9 cellular contexts compared by ENCODE assay signal in the genomic region with DNA sequence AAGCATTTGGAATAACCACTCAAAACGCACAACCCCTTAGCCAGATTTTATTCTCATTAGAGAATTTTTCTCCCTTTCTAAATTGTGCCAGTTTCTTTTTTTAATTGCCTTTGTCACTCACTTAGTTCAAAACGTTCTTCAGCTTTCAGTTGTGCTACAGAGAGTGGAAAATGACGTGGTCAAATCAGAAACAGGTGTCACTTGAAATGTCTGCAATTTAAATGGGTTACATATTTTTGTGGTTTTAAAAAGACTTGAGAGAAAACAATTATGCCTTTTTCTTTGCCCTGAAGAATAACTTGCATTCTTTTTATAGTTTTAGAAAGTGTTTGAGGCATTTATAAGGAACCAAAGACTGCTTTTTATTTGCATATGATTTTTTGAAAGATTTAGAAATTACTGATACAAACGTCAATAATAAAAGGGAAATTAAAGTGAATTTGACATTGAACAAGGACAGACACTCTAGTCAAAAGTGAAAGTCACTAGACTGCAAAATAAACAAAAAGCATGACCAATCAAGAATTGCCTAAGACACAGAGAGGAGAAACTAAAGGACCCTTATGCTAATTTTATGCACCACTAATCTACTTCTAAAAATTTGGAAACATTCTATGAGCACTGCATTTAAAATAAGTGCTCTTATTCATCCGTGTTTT.
DNase-seq lines count a peak whose midpoint lies in the region; ATAC-seq, FAIRE-seq and TF ChIP-seq lines count a peak whose summit lies in the region.
"Had no signal": no experiment of that assay in that cellular context is flagged by ENCODE, and none has a peak within 500 bp of the region (broad histone marks: within the 10 kb centered on the region; RNA-seq: fewer than 3 reads in every experiment).

No MANE protein-coding gene starts in this region.

- H3K27me3 ChIP-seq in brain microvascular endothelial cell (replicated peaks) (no peaks in the 10 kb centered on the region), small intestine (ENCODE audit: control insufficient read depth in 2 of 2, insufficient read depth in 2 of 2, low read length in 2 of 2) (no peaks in the 10 kb centered on the region)
- no peaks in the 10 kb centered on the region for H3K27me3 ChIP-seq in CD4-positive, alpha-beta memory T cell (ENCODE audit: insufficient read depth, low read length)

- no peaks in the 10 kb centered on the region for H3K36me3 ChIP-seq in brain microvascular endothelial cell (replicated peaks)
- H3K36me3 ChIP-seq in small intestine (ENCODE audit: control insufficient read depth in 2 of 2, insufficient read depth in 2 of 2, low read length in 2 of 2), result no peaks in the 10 kb centered on the region
- no peaks in the 10 kb centered on the region for H3K36me3 ChIP-seq in CD4-positive, alpha-beta memory T cell (ENCODE audit: insufficient read depth, low read length)

- H3K9me3 ChIP-seq in small intestine (ENCODE audit: control insufficient read depth, low read depth), result no peaks in the 10 kb centered on the region
- H3K9me3 ChIP-seq in CD4-positive, alpha-beta memory T cell (ENCODE audit: control insufficient read depth in 1 of 2, low read length in 2 of 2), result no peaks in the 10 kb centered on the region

- H3K4me3 Mint-ChIP-seq in CD4-positive, alpha-beta memory T cell, result peak overlapping the region in 1 of 8 donors; percentile 14
- H3K4me3 Mint-ChIP-seq: activated naive CD8-positive, alpha-beta T cell treated with anti-CD3 and anti-CD28 coated beads, Interleukin-2, amount 10 ng/mL, durations not matched to agents 7 days and 5 days had no signal

- H3K27ac Mint-ChIP-seq in CD4-positive, alpha-beta memory T cell, result no peak overlapping the region
- H3K27ac Mint-ChIP-seq: activated naive CD8-positive, alpha-beta T cell treated with anti-CD3 and anti-CD28 coated beads, Interleukin-2, amount 10 ng/mL, durations not matched to agents 7 days and 5 days had no signal

- TF ChIP-seq CTCF in AG10803 (conservative IDR thresholded peaks at IDR 0.05; ENCODE audit: low read length) (no peak), brain microvascular endothelial cell (IDR thresholded peaks at IDR 0.05; ENCODE audit: low read depth, low read length, missing control alignments) (no peak), coronary artery (IDR thresholded peaks at IDR 0.05) (no peak)

- peak; percentile 87 for DNase-seq in AG10803 (ENCODE audit: low read depth)
- no peak for DNase-seq in brain microvascular endothelial cell
- no peak for DNase-seq in coronary artery (ENCODE audit: low spot score)
- DNase-seq in DMS 273 (lab: John Stamatoyannopoulos, UW; ENCODE audit: unreplicated experiment), result no peak
- no peak for DNase-seq in small intestine
- no peak for DNase-seq in CD4-positive, alpha-beta memory T cell
- DNase-seq: activated naive CD8-positive, alpha-beta T cell treated with anti-CD3 and anti-CD28 coated beads, Interleukin-2, amount 10 ng/mL, durations not matched to agents 7 days and 5 days had no signal

- FAIRE-seq in small intestine (lab: Jason Lieb, UNC), result no peak

- intact Hi-C loops in CD4-positive, alpha-beta memory T cell (cut with micrococcal nuclease), result no loop called here

- peaks cover 0 to 3% of the 10 kb centered on the region in 2 donors for H3K4me1 ChIP-seq in small intestine (ENCODE audit: control insufficient read depth in 2 of 2, insufficient read depth in 1 of 2, low read depth in 1 of 2, low read length in 1 of 2)
- H3K4me1 ChIP-seq in CD4-positive, alpha-beta memory T cell (ENCODE audit: insufficient read depth, low read length), result no peaks in the 10 kb centered on the region

- in situ Hi-C loops in brain microvascular endothelial cell (cut with HindIII; ENCODE audit: low pct_ligation_motif_present, low sequenced_read_pairs), result no loop called here

- peaks cover 0 to 3% of the 10 kb centered on the region in 2 donors for H3K27me3 Mint-ChIP-seq in CD4-positive, alpha-beta memory T cell

- no peaks in the 10 kb centered on the region for H3K36me3 Mint-ChIP-seq in CD4-positive, alpha-beta memory T cell
- H3K36me3 Mint-ChIP-seq: activated naive CD8-positive, alpha-beta T cell treated with anti-CD3 and anti-CD28 coated beads, Interleukin-2, amount 10 ng/mL, durations not matched to agents 7 days and 5 days had no signal

- H3K9me3 Mint-ChIP-seq in CD4-positive, alpha-beta memory T cell, result peaks cover 0 to 2% (median 0%) of the 10 kb centered on the region in 8 donors
- H3K9me3 Mint-ChIP-seq: activated naive CD8-positive, alpha-beta T cell treated with anti-CD3 and anti-CD28 coated beads, Interleukin-2, amount 10 ng/mL, durations not matched to agents 7 days and 5 days had no signal

- H3K4me3 ChIP-seq in AG10803 (ENCODE audit: low read length), result peak overlapping the region; percentile 29
- no peak overlapping the region for H3K4me3 ChIP-seq in brain microvascular endothelial cell (ENCODE audit: low read depth, low read length)
- no peak overlapping the region for H3K4me3 ChIP-seq in coronary artery
- H3K4me3 ChIP-seq in small intestine (ENCODE audit: low read depth in 1 of 2, low read length in 2 of 2), result no peak overlapping the region
- H3K4me3 ChIP-seq in CD4-positive, alpha-beta memory T cell (ENCODE audit: low read length in 2 of 2), result no peak overlapping the region

- peaks cover 0 to 3% (median 0%) of the 10 kb centered on the region in 4 donors for H3K4me1 Mint-ChIP-seq in CD4-positive, alpha-beta memory T cell
- H3K4me1 Mint-ChIP-seq: activated naive CD8-positive, alpha-beta T cell treated with anti-CD3 and anti-CD28 coated beads, Interleukin-2, amount 10 ng/mL, durations not matched to agents 7 days and 5 days had no signal

- peak overlapping the region; percentile 31 for H3K27ac ChIP-seq in brain microvascular endothelial cell
- H3K27ac ChIP-seq in coronary artery, result peak overlapping the region in 1 of 2 donors; percentile 44
- H3K27ac ChIP-seq in small intestine (ENCODE audit: low read depth in 1 of 2, low read length in 1 of 2), result no peak overlapping the region
- no peak overlapping the region for H3K27ac ChIP-seq in CD4-positive, alpha-beta memory T cell (ENCODE audit: low read depth, low read length)

- CTCF ChIA-PET in CD4-positive, alpha-beta memory T cell (lab: Charles Lee; ENCODE audit: partially characterized antibody), result no interaction called here

- 27 to 34% (median 32%) methylated on average over 5 of the region's 5 CpGs for WGBS in small intestine, 3 donors

- POLR2A ChIA-PET in CD4-positive, alpha-beta memory T cell (lab: Charles Lee; ENCODE audit: partially characterized antibody), result no interaction called here

- ATAC-seq in GM19463 (IDR thresholded peaks at IDR 0.05; ENCODE audit: unreplicated experiment), result peak; percentile 46
- peak; percentile 81 for ATAC-seq in HG03175 (IDR thresholded peaks at IDR 0.05; ENCODE audit: unreplicated experiment)
